1 cellular context compared by ENCODE assay signal in the genomic region with DNA sequence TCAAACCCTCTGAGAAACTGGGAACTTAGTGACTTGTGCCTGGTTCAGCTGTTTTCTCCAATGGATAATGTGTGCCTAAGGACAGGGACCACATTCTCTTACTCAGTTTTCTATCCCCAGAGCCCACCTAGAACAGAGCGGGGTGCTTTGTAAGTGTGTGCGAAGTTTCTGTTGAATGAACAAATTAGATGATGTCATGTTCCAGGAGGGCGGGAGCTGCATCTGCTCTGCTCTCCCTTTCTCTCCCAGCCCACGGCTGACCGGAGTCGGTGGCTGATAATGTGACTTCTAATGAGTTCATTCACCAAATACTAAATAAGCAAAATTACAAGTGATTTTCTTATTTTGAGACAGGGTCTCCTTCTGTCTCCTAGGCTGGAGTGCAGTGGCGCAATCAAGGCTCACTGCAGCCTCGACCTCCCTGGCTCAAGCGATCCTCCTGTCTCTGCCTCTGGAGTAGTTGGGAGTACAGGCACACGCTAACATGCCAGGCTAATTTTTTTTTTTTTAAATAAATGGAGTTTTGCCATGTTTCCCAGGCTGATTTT.
TF ChIP-seq lines count a peak whose summit lies in the region.

No MANE protein-coding gene starts in this region.

TF ChIP-seq in HepG2, 621 proteins besides CTCF, POLR2A, EP300 and RAD21 (continued from another document):
- TF ChIP-seq ZNF207 (IDR thresholded peaks at IDR 0.05; ENCODE audit: borderline replicate concordance) (no peak), ATF7 (IDR thresholded peaks at IDR 0.05) (peak; percentile 70), ATF7 (CRISPR knock-in tag; IDR thresholded peaks at IDR 0.05) (no peak)
- TF ChIP-seq, protein P1, sequence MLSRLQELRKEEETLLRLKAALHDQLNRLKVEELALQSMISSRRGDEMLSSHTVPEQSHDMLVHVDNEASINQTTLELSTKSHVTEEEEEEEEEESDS (CRISPR knock-in tag; IDR thresholded peaks at IDR 0.05; ENCODE audit: borderline replicate concordance), result no peak
TF ChIP-seq in HepG2: peak in this region for 1.
